ENCODE assay signal across 19 cellular contexts in the genomic region with DNA sequence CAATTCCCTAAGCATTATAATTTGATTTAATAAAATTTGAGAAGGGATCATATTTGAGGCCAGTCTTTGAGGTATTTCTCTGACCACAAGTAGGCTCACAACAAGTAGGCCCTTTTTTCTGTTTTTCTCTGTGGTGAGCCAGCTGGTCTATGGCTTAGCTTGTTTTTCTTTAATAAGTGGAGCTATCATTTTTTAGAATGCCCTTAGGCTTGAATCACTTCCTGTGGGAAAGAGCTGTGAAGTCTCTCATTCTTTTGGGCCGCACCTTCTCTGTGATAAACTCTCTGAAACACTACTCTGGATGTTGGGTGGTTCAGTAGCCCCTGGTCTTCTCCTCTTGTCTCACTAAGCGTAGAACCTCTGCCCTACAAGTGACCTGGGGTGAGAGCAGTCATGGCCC.
DNase-seq lines count a peak whose midpoint lies in the region; ATAC-seq lines count a peak whose summit lies in the region.
"Had no signal": no experiment of that assay in that cellular context is flagged by ENCODE, and none has a peak within 500 bp of the region (broad histone marks: within the 10 kb centered on the region; RNA-seq: fewer than 3 reads in every experiment).

No MANE protein-coding gene starts in this region.

- no peaks in the 10 kb centered on the region for H3K36me3 Mint-ChIP-seq in activated CD8-positive, alpha-beta T cell treated with anti-CD3 and anti-CD28 coated beads, Interleukin-2, amount 10 ng/mL, durations not matched to agents 7 days and 5 days (ENCODE audit: low read depth)

- H3K27ac Mint-ChIP-seq in activated CD8-positive, alpha-beta T cell treated with anti-CD3 and anti-CD28 coated beads, Interleukin-2, amount 10 ng/mL, durations not matched to agents 7 days and 5 days, result no peak overlapping the region
- H3K27ac Mint-ChIP-seq: H9 had no signal

- no peaks in the 10 kb centered on the region for H3K4me1 Mint-ChIP-seq in activated CD8-positive, alpha-beta T cell treated with anti-CD3 and anti-CD28 coated beads, Interleukin-2, amount 10 ng/mL, durations not matched to agents 7 days and 5 days (ENCODE audit: low read depth)

- no peaks in the 10 kb centered on the region for H3K9me3 Mint-ChIP-seq in activated CD8-positive, alpha-beta T cell treated with anti-CD3 and anti-CD28 coated beads, Interleukin-2, amount 10 ng/mL, durations not matched to agents 7 days and 5 days (ENCODE audit: insufficient read depth)

- CTCF ChIA-PET in activated CD8-positive, alpha-beta T cell treated with anti-CD3 and anti-CD28 coated beads, Interleukin-2, amount 10 ng/mL, durations not matched to agents 7 days and 5 days (lab: Charles Lee), result no interaction called here

- H3K4me3 Mint-ChIP-seq in activated CD8-positive, alpha-beta T cell treated with anti-CD3 and anti-CD28 coated beads, Interleukin-2, amount 10 ng/mL, durations not matched to agents 7 days and 5 days, result no peak overlapping the region
- H3K4me3 Mint-ChIP-seq: H9 had no signal

- ATAC-seq in HG02840 (IDR thresholded peaks at IDR 0.05; ENCODE audit: low FRiP score, unreplicated experiment) (no peak), GM21526 (IDR thresholded peaks at IDR 0.05; ENCODE audit: low FRiP score, unreplicated experiment) (no peak)
- ATAC-seq in activated CD8-positive, alpha-beta T cell treated with anti-CD3 and anti-CD28 coated beads, Interleukin-2, amount 10 ng/mL, durations not matched to agents 7 days and 5 days, result no peak
- ATAC-seq: left lung had no signal

- DNase-seq in HT1080 (ENCODE audit: low read depth) (peak; percentile 61), amniotic epithelial cell (ENCODE audit: low read depth) (peak; percentile 0), glomerular visceral epithelial cell (ENCODE audit: extremely low spot score) (peak; percentile 0), nucleus accumbens (lab: John Stamatoyannopoulos, UW) (no peak)
- no peak for DNase-seq in activated CD8-positive, alpha-beta T cell treated with anti-CD3 and anti-CD28 coated beads, Interleukin-2, amount 10 ng/mL, durations not matched to agents 7 days and 5 days
- DNase-seq: activated CD4-positive, CD25-positive, alpha-beta regulatory T cell; amygdala; BE2C; foreskin fibroblast; H9; left lung; NCI-H187; NCI-H446 treated with DMSO at 0.1 percent for 48 hours; ovary; SIG-M5; stimulated activated CD4-positive, alpha-beta T cell treated with anti-CD3 and anti-CD28 coated beads, Interleukin-4, amount 100 ng/mL, for 1 hour; T-helper 2 cell had no signal

- POLR2A ChIA-PET in activated CD8-positive, alpha-beta T cell treated with anti-CD3 and anti-CD28 coated beads, Interleukin-2, amount 10 ng/mL, durations not matched to agents 7 days and 5 days (lab: Charles Lee), result no interaction called here

- no peaks in the 10 kb centered on the region for H3K27me3 Mint-ChIP-seq in activated CD8-positive, alpha-beta T cell treated with anti-CD3 and anti-CD28 coated beads, Interleukin-2, amount 10 ng/mL, durations not matched to agents 7 days and 5 days (ENCODE audit: low read depth)

Comparison
In these comparisons a context has a peak if more than half of its experiments do, and no peak if none do; other contexts are left out.
1. DNase-seq: peak in HT1080 (single experiment), amniotic epithelial cell (single experiment) and glomerular visceral epithelial cell (single experiment); none in nucleus accumbens (0 of 56) and activated CD8-positive, alpha-beta T cell treated with anti-CD3 and anti-CD28 coated beads, Interleukin-2, amount 10 ng/mL, durations not matched to agents 7 days and 5 days (single experiment).